In genomic region chrX:11180571-11180970, GRCh38 we compare ENCODE assay signal across 27 cellular contexts.
DNase-seq lines count a peak whose midpoint lies in the region; ATAC-seq, FAIRE-seq and TF ChIP-seq lines count a peak whose summit lies in the region.
"Had no signal": no experiment of that assay in that cellular context is flagged by ENCODE, and none has a peak within 500 bp of the region (broad histone marks: within the 10 kb centered on the region; RNA-seq: fewer than 3 reads in every experiment).

No MANE protein-coding gene starts in this region.

- peaks cover 2% of the 10 kb centered on the region for H3K4me1 ChIP-seq in osteoblast (ENCODE audit: insufficient read depth, low read length)
- H3K4me1 ChIP-seq: esophagus squamous epithelium, tibial artery had no signal

- no peak for ATAC-seq in HG03520 (IDR thresholded peaks at IDR 0.05; ENCODE audit: unreplicated experiment)
- no peak for ATAC-seq in HG03354 (IDR thresholded peaks at IDR 0.05; ENCODE audit: poor library complexity, severe bottlenecking, unreplicated experiment)
- ATAC-seq: activated CD8-positive, alpha-beta T cell treated with anti-CD3 and anti-CD28 coated beads for 36 hours; GM23338; left ventricle myocardium superior had no signal

- no peak overlapping the region for H3K27ac Mint-ChIP-seq in activated naive CD8-positive, alpha-beta T cell treated with anti-CD3 and anti-CD28 coated beads for 36 hours
- H3K27ac Mint-ChIP-seq: activated CD8-positive, alpha-beta T cell treated with anti-CD3 and anti-CD28 coated beads for 36 hours; CD4-positive, alpha-beta T cell; GM23338; stimulated activated naive CD8-positive, alpha-beta T cell treated with anti-CD3 and anti-CD28 coated beads, Interleukin-15, Interleukin-2, amounts not matched to agents 100 ng/mL and 50 ng/mL, for 24 hours had no signal

- no peaks in the 10 kb centered on the region for H3K9me3 Mint-ChIP-seq in activated naive CD8-positive, alpha-beta T cell treated with anti-CD3 and anti-CD28 coated beads for 36 hours
- H3K9me3 Mint-ChIP-seq: activated CD8-positive, alpha-beta T cell treated with anti-CD3 and anti-CD28 coated beads for 36 hours; CD4-positive, alpha-beta T cell; GM23338; stimulated activated naive CD8-positive, alpha-beta T cell treated with anti-CD3 and anti-CD28 coated beads, Interleukin-15, Interleukin-2, amounts not matched to agents 100 ng/mL and 50 ng/mL, for 24 hours had no signal

- no peak overlapping the region for H3K4me2 ChIP-seq in osteoblast (ENCODE audit: insufficient read depth, low read length)
- H3K4me2 ChIP-seq: GM23338, SK-N-SH, smooth muscle cell had no signal

- no peak overlapping the region for H3K27ac ChIP-seq in osteoblast (ENCODE audit: low read depth, low read length)
- H3K27ac ChIP-seq: esophagus squamous epithelium, tibial artery had no signal

- H3K36me3 Mint-ChIP-seq in activated naive CD8-positive, alpha-beta T cell treated with anti-CD3 and anti-CD28 coated beads for 36 hours: no peaks in the 10 kb centered on the region

- no peak for TF ChIP-seq CTCF in bronchial epithelial cell (IDR thresholded peaks at IDR 0.05; ENCODE audit: insufficient read depth, low read length, severe bottlenecking)
- TF ChIP-seq CTCF in osteoblast (IDR thresholded peaks at IDR 0.05; ENCODE audit: extremely low read depth, low read depth, low read length): no peak

- H3K36me3 ChIP-seq in bronchial epithelial cell (ENCODE audit: control insufficient read depth, insufficient read depth, low read length) (no peaks in the 10 kb centered on the region), osteoblast (ENCODE audit: insufficient read depth, low read length) (no peaks in the 10 kb centered on the region)
- H3K36me3 ChIP-seq: esophagus squamous epithelium, tibial artery had no signal

- H2AFZ ChIP-seq in osteoblast (ENCODE audit: low read length): no peak overlapping the region
- H2AFZ ChIP-seq: GM23338 had no signal

- H4K20me1 ChIP-seq in osteoblast (ENCODE audit: insufficient read depth, low read length): no peaks in the 10 kb centered on the region

- peaks cover 6% of the 10 kb centered on the region for H3K27me3 Mint-ChIP-seq in activated naive CD8-positive, alpha-beta T cell treated with anti-CD3 and anti-CD28 coated beads for 36 hours
- H3K27me3 Mint-ChIP-seq: activated CD8-positive, alpha-beta T cell treated with anti-CD3 and anti-CD28 coated beads for 36 hours had no signal

- H3K27me3 ChIP-seq in bronchial epithelial cell (ENCODE audit: control insufficient read depth, insufficient read depth, low read length) (no peaks in the 10 kb centered on the region), osteoblast (ENCODE audit: insufficient read depth, low read length) (no peaks in the 10 kb centered on the region)
- H3K27me3 ChIP-seq: esophagus squamous epithelium, tibial artery had no signal

- H3K9me3 ChIP-seq in osteoblast (ENCODE audit: low read depth, low read length): no peaks in the 10 kb centered on the region
- H3K9me3 ChIP-seq: esophagus squamous epithelium, SK-N-SH, tibial artery had no signal

- no peaks in the 10 kb centered on the region for H3K79me2 ChIP-seq in osteoblast (ENCODE audit: insufficient read depth, low read length)

- no peaks in the 10 kb centered on the region for H3K4me1 Mint-ChIP-seq in activated naive CD8-positive, alpha-beta T cell treated with anti-CD3 and anti-CD28 coated beads for 36 hours
- H3K4me1 Mint-ChIP-seq: GM23338 had no signal

- no peak overlapping the region for H3K4me3 Mint-ChIP-seq in activated naive CD8-positive, alpha-beta T cell treated with anti-CD3 and anti-CD28 coated beads for 36 hours
- H3K4me3 Mint-ChIP-seq: activated CD8-positive, alpha-beta T cell treated with anti-CD3 and anti-CD28 coated beads for 36 hours; CD4-positive, alpha-beta T cell; GM23338; stimulated activated naive CD8-positive, alpha-beta T cell treated with anti-CD3 and anti-CD28 coated beads, Interleukin-15, Interleukin-2, amounts not matched to agents 100 ng/mL and 50 ng/mL, for 24 hours had no signal

- DNase-seq in NCI-H1105 (lab: John Stamatoyannopoulos, UW) (peak; percentile 62), NCI-H345 (lab: John Stamatoyannopoulos, UW) (peak; percentile 82), bronchial epithelial cell (ENCODE audit: low read depth) (peak; percentile 40), osteoblast (ENCODE audit: insufficient read length, low spot score, missing footprints) (peak; percentile 13)
- DNase-seq in activated naive CD8-positive, alpha-beta T cell treated with anti-CD3 and anti-CD28 coated beads for 36 hours: no peak
- DNase-seq: activated CD4-positive, CD25-positive, alpha-beta regulatory T cell; activated CD8-positive, alpha-beta T cell treated with anti-CD3 and anti-CD28 coated beads for 36 hours; CD4-positive, alpha-beta T cell; central memory CD4-positive, alpha-beta T cell; DMS79 treated with DMSO at 0.1 percent for 48 hours; effector memory CD4-positive, alpha-beta T cell; esophagus squamous epithelium; glutamatergic neuron; left ventricle myocardium superior; MV-4-11; NK-92 treated with Interleukin-12 subunit alpha and Interleukin-12 subunit beta, amount 100 ng/mL, for 24 hours; SK-N-SH; stimulated activated CD4-positive, alpha-beta T cell treated with anti-CD3 and anti-CD28 coated beads, Interleukin-4, amount 100 ng/mL, for 1 hour; T-helper 9 cell; tibial artery had no signal

- H3K4me3 ChIP-seq in bronchial epithelial cell (ENCODE audit: low read depth, low read length) (no peak overlapping the region), osteoblast (ENCODE audit: insufficient read depth, low read length) (no peak overlapping the region)
- H3K4me3 ChIP-seq: esophagus squamous epithelium, GM23338, smooth muscle cell, tibial artery had no signal

- no peak for FAIRE-seq in bronchial epithelial cell (lab: Jason Lieb, UNC)
- FAIRE-seq: GM12891, GM19239 had no signal
